In genomic region chr10:97780991-97781540, GRCh38 we compare ENCODE assay signal across 14 cellular contexts. TPM values are rescaled to one million over a fixed set of nuclear protein-coding genes. Genes with fewer than 3 reads are reported as not detected.
DNase-seq lines count a peak whose midpoint lies in the region; ATAC-seq, FAIRE-seq and TF ChIP-seq lines count a peak whose summit lies in the region.
"Had no signal": no experiment of that assay in that cellular context is flagged by ENCODE, and none has a peak within 500 bp of the region (broad histone marks: within the 10 kb centered on the region; RNA-seq: fewer than 3 reads in every experiment).

No MANE protein-coding gene starts in this region.

- H3K4me3 ChIP-seq in HCT116 (replicated peaks in 1 of 2; ENCODE audit: low read depth in 1 of 2, low read length in 2 of 2) = no peak overlapping the region
- no peak overlapping the region for H3K4me3 ChIP-seq in SK-N-SH (ENCODE audit: low read depth in 2 of 2, low read length in 1 of 2)
- H3K4me3 ChIP-seq in Karpas-422 (ENCODE audit: low read length) = no peak overlapping the region
- H3K4me3 ChIP-seq: breast epithelium, esophagus squamous epithelium, SK-N-MC, upper lobe of left lung had no signal

- H3K9me2 ChIP-seq in HCT116 (ENCODE audit: insufficient read depth) (no peaks in the 10 kb centered on the region), SK-N-SH (no peaks in the 10 kb centered on the region), Karpas-422 (replicated peaks; ENCODE audit: insufficient read depth, low read length) (no peaks in the 10 kb centered on the region)

- RAD21 ChIA-PET in HCT116 (lab: Charles Lee; ENCODE audit: low non-redundant PET in 1 of 2, low total read pairs in 2 of 2, uncharacterized antibody in 2 of 2, unreplicated experiment in 2 of 2) = no interaction called here

- no peak for FAIRE-seq in D721Med (lab: Jason Lieb, UNC)

- H3K27ac ChIP-seq in HCT116 (ENCODE audit: low read depth, low read length) = no peak overlapping the region
- H3K27ac ChIP-seq in SK-N-SH (ENCODE audit: low read depth in 2 of 2, low read length in 1 of 2) = peak overlapping the region in 1 of 2 experiments; percentile 91; a peak in 2 of 4 replicates
- no peak overlapping the region for H3K27ac ChIP-seq in Karpas-422 (ENCODE audit: low read length)
- H3K27ac ChIP-seq: KMS-11, parathyroid adenoma, SK-N-MC had no signal

- intact Hi-C loops in HCT116 (cut with micrococcal nuclease) (no loop called here), Right ventricle myocardium superior (cut with DNase I) (no loop called here)

- WGBS in SK-N-SH (ENCODE audit: low lambda C conversion rate) = 63% methylated on average over 5 of the region's 6 CpGs

- TF ChIP-seq CTCF in HCT116 (IDR thresholded peaks at IDR 0.05 in 2 of 3, conservative IDR thresholded peaks at IDR 0.05 in 1 of 3; ENCODE audit: borderline replicate concordance in 1 of 3, insufficient read depth in 1 of 3, low read depth in 2 of 3, low read length in 2 of 3) (no peak), SK-N-SH (IDR thresholded peaks at IDR 0.05) (no peak), progenitor cell of endocrine pancreas (IDR thresholded peaks at IDR 0.05; ENCODE audit: unreplicated experiment) (no peak), D721Med (IDR thresholded peaks at IDR 0.05; ENCODE audit: insufficient read depth, missing control alignments) (no peak)

- no peak for TF ChIP-seq EP300 in SK-N-SH (IDR thresholded peaks at IDR 0.05; ENCODE audit: borderline replicate concordance in 1 of 2, low read depth in 1 of 2, low read length in 1 of 2)

- no peak overlapping the region for H3K4me2 ChIP-seq in HCT116 (ENCODE audit: low read length)
- no peak overlapping the region for H3K4me2 ChIP-seq in SK-N-SH
- H3K4me2 ChIP-seq in Karpas-422 (ENCODE audit: low read depth, low read length, poor library complexity, severe bottlenecking) = no peak overlapping the region
- H3K4me2 ChIP-seq: KMS-11 had no signal

- H3K79me2 ChIP-seq in HCT116 (ENCODE audit: insufficient read depth, low read length) (no peaks in the 10 kb centered on the region), SK-N-SH (ENCODE audit: insufficient read depth) (no peaks in the 10 kb centered on the region), Karpas-422 (ENCODE audit: low read length) (no peaks in the 10 kb centered on the region)
- H3K79me2 ChIP-seq: parathyroid adenoma had no signal

- H3K9ac ChIP-seq in HCT116 (ENCODE audit: low read length) (no peak overlapping the region), SK-N-SH (no peak overlapping the region), Karpas-422 (ENCODE audit: low read length) (no peak overlapping the region)
- H3K9ac ChIP-seq: KMS-11, parathyroid adenoma had no signal

- H3K4me1 Mint-ChIP-seq in progenitor cell of endocrine pancreas (ENCODE audit: low read depth) = peaks cover 51% of the 10 kb centered on the region

- H3F3A ChIP-seq in SK-N-SH (replicated peaks; ENCODE audit: insufficient read depth) = no peaks in the 10 kb centered on the region

- H3K4me1 ChIP-seq in HCT116 (ENCODE audit: control insufficient read depth in 1 of 2, insufficient read depth in 2 of 2, low read length in 2 of 2) = no peaks in the 10 kb centered on the region
- peaks cover 0 to 36% of the 10 kb centered on the region in 2 experiments; a peak in 2 of 4 replicates for H3K4me1 ChIP-seq in SK-N-SH (ENCODE audit: control insufficient read depth in 1 of 2, insufficient read depth in 2 of 2, low read depth in 1 of 2, low read length in 1 of 2)
- no peaks in the 10 kb centered on the region for H3K4me1 ChIP-seq in Karpas-422 (ENCODE audit: low read length)
- H3K4me1 ChIP-seq: parathyroid adenoma had no signal

- H3K36me3 Mint-ChIP-seq in progenitor cell of endocrine pancreas (ENCODE audit: insufficient read depth) = peaks cover 7% of the 10 kb centered on the region

- DNase-seq in HCT116 (ENCODE audit: low read depth, low spot score) (no peak), SK-N-SH (peak; percentile 57), Right ventricle myocardium superior (no peak), progenitor cell of endocrine pancreas (ENCODE audit: low spot score, unreplicated experiment) (no peak), inferior parietal cortex (ENCODE audit: extremely low spot score) (no peak), D721Med (ENCODE audit: insufficient read length, low spot score) (no peak), Karpas-422 (no peak)
- DNase-seq: esophagus squamous epithelium, upper lobe of left lung had no signal

- no peak overlapping the region for H3K4me3 Mint-ChIP-seq in progenitor cell of endocrine pancreas (ENCODE audit: low read depth)

- H3K27ac Mint-ChIP-seq in progenitor cell of endocrine pancreas = peak overlapping the region; percentile 55

- ATAC-seq in HCT116 = peak; percentile 17; the same call in 1 of the 2 replicates
- peak; percentile 16 for ATAC-seq in Right ventricle myocardium superior (ENCODE audit: poor library complexity)
- ATAC-seq in HG02840 (IDR thresholded peaks at IDR 0.05; ENCODE audit: low FRiP score, unreplicated experiment) = no peak

- TF ChIP-seq RAD21 in HCT116 (IDR thresholded peaks at IDR 0.05; ENCODE audit: low read depth) = no peak
- no peak for TF ChIP-seq RAD21 in SK-N-SH (IDR thresholded peaks at IDR 0.05; ENCODE audit: low read length)

- POLR2A ChIA-PET in HCT116 (lab: Charles Lee) = no interaction called here
- POLR2A ChIA-PET in SK-N-SH (lab: Yijun Ruan, JAX) = interaction anchor here (0.9 kb wide), 1 partner anchor 88 kb away, joined by 3 read pairs; no protein-coding TSS in a partner anchor

- H4K20me1 ChIP-seq in HCT116 (ENCODE audit: insufficient read depth) = no peaks in the 10 kb centered on the region
- H4K20me1 ChIP-seq in SK-N-SH (ENCODE audit: insufficient read depth) = no peaks in the 10 kb centered on the region
- H4K20me1 ChIP-seq in Karpas-422 (ENCODE audit: insufficient read depth, low read depth, low read length) = no peaks in the 10 kb centered on the region

- H3K36me3 ChIP-seq in HCT116 (ENCODE audit: control insufficient read depth in 1 of 2, insufficient read depth in 2 of 2, low read length in 2 of 2) = no peaks in the 10 kb centered on the region
- H3K36me3 ChIP-seq in SK-N-SH (replicated peaks in 1 of 2; ENCODE audit: control insufficient read depth in 1 of 2, insufficient read depth in 2 of 2, low read length in 1 of 2) = no peaks in the 10 kb centered on the region
- no peaks in the 10 kb centered on the region for H3K36me3 ChIP-seq in Karpas-422 (ENCODE audit: insufficient read depth, low read length)
- H3K36me3 ChIP-seq: breast epithelium, esophagus squamous epithelium, upper lobe of left lung had no signal

- no peaks in the 10 kb centered on the region for H3K27me3 Mint-ChIP-seq in progenitor cell of endocrine pancreas

- no TSS peak for BruUV-seq in HCT116 (replicated peaks; lab: Mats Ljungman, UMichigan)

- H3K9me3 ChIP-seq in HCT116 (ENCODE audit: control insufficient read depth in 1 of 2, insufficient read depth in 1 of 2, low read depth in 1 of 2, low read length in 2 of 2) (no peaks in the 10 kb centered on the region), SK-N-SH (no peaks in the 10 kb centered on the region), Karpas-422 (ENCODE audit: low read length) (no peaks in the 10 kb centered on the region)
- H3K9me3 ChIP-seq: breast epithelium, esophagus squamous epithelium, upper lobe of left lung had no signal

- H3K27me3 ChIP-seq in HCT116 (ENCODE audit: insufficient read depth, low read length) (no peaks in the 10 kb centered on the region), SK-N-SH (ENCODE audit: insufficient read depth) (no peaks in the 10 kb centered on the region; the same call in 1 of the 2 replicates), Karpas-422 (ENCODE audit: low read length) (no peaks in the 10 kb centered on the region)
- H3K27me3 ChIP-seq: breast epithelium, esophagus squamous epithelium, upper lobe of left lung had no signal

- TF ChIP-seq POLR2A in HCT116 (IDR thresholded peaks at IDR 0.05; ENCODE audit: borderline replicate concordance, extremely low read depth, insufficient read depth, insufficient read length) = no peak

- no peak overlapping the region for H2AFZ ChIP-seq in HCT116 (ENCODE audit: low read depth, low read length, poor library complexity, severe bottlenecking)
- no peak overlapping the region for H2AFZ ChIP-seq in SK-N-SH (ENCODE audit: low read depth)
- H2AFZ ChIP-seq in Karpas-422 (ENCODE audit: low read length) = no peak overlapping the region
- H2AFZ ChIP-seq: parathyroid adenoma had no signal

- CTCF ChIA-PET in HCT116 (lab: Charles Lee) = no interaction called here
- CTCF ChIA-PET in SK-N-SH (lab: Yijun Ruan, JAX) = interaction anchor here (0.9 to 7.6 kb wide), 10 partner anchors 9 to 265 kb away, joined by 3 to 58 read pairs (median 7); partner anchors contain the start of gene SFRP5

- no peaks in the 10 kb centered on the region for H3K9me3 Mint-ChIP-seq in progenitor cell of endocrine pancreas (ENCODE audit: low read depth)

TF ChIP-seq in HCT116, 20 proteins besides CTCF, POLR2A, EP300 and RAD21 (continues in another document):
- no peak for TF ChIP-seq ZFX (IDR thresholded peaks at IDR 0.05)
- no peak for TF ChIP-seq JUND (IDR thresholded peaks at IDR 0.05)

TF ChIP-seq in SK-N-SH, 30 proteins besides CTCF, POLR2A, EP300 and RAD21 (continues in another document):
- TF ChIP-seq, protein P1, sequence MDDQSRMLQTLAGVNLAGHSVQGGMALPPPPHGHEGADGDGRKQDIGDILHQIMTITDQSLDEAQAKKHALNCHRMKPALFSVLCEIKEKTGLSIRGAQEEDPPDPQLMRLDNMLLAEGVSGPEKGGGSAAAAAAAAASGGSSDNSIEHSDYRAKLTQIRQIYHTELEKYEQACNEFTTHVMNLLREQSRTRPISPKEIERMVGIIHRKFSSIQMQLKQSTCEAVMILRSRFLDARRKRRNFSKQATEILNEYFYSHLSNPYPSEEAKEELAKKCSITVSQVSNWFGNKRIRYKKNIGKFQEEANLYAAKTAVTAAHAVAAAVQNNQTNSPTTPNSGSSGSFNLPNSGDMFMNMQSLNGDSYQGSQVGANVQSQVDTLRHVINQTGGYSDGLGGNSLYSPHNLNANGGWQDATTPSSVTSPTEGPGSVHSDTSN (IDR thresholded peaks at IDR 0.05) = no peak

RNA-seq across cellular contexts. Expression of gene SFRP5, which starts 9.3 kb away (rescaled TPM):
- not detected for total RNA-seq in HCT116 (2021; ENCODE audit: unreplicated experiment)
- 0.09 TPM in 1 of 2 replicates, not detected in the other for polyA plus RNA-seq in HCT116 (2012)
- polyA plus RNA-seq in SK-N-SH (2012; rRNA removed) = not detected in 2 replicates
- polyA plus RNA-seq in SK-N-SH (2012; cell fraction: cytosol; rRNA removed) = 0.01 TPM in 1 of 2 replicates, not detected in the other
- polyA plus RNA-seq in SK-N-SH (2012; cell fraction: nucleus; rRNA removed) = not detected in 2 replicates
- 2.1 TPM for total RNA-seq in Right ventricle myocardium superior
- total RNA-seq in progenitor cell of endocrine pancreas = 73.1 and 81.0 TPM in 2 replicates
- total RNA-seq in Karpas-422 (2014; rRNA removed; shearing (Covaris generic); ENCODE audit: low replicate concordance) = not detected in 2 replicates

RNA-seq across cellular contexts. Expression of gene ZFYVE27, which starts 44.1 kb away (rescaled TPM):
- total RNA-seq in HCT116 (2021; ENCODE audit: unreplicated experiment) = 28.4 TPM
- polyA plus RNA-seq in HCT116 (2012) = 12.8 and 15.3 TPM in 2 replicates
- 30.5 and 44.3 TPM in 2 replicates for polyA plus RNA-seq in SK-N-SH (2012; rRNA removed)
- 15.5 and 22.6 TPM in 2 replicates for polyA plus RNA-seq in SK-N-SH (2012; cell fraction: cytosol; rRNA removed)
- polyA plus RNA-seq in SK-N-SH (2012; cell fraction: nucleus; rRNA removed) = 111 and 122 TPM in 2 replicates
- 10.6 TPM for total RNA-seq in Right ventricle myocardium superior
- total RNA-seq in progenitor cell of endocrine pancreas = 43.4 and 44.2 TPM in 2 replicates
- total RNA-seq in Karpas-422 (2014; rRNA removed; shearing (Covaris generic); ENCODE audit: low replicate concordance) = 16.9 and 19.6 TPM in 2 replicates

Comparison
In these comparisons a context has a peak if more than half of its experiments do, and no peak if none do; other contexts are left out.
1. RNA of gene SFRP5, which starts 9.3 kb away (total RNA-seq): 73.1 to 81.0 TPM in progenitor cell of endocrine pancreas; 2.1 TPM in Right ventricle myocardium superior (single experiment), not detected in HCT116 (single experiment) and not detected in Karpas-422; every median in the first group is over 10 times any median in the second.